Comparison of ENCODE assay signal across 3 cellular contexts in the genomic region with DNA sequence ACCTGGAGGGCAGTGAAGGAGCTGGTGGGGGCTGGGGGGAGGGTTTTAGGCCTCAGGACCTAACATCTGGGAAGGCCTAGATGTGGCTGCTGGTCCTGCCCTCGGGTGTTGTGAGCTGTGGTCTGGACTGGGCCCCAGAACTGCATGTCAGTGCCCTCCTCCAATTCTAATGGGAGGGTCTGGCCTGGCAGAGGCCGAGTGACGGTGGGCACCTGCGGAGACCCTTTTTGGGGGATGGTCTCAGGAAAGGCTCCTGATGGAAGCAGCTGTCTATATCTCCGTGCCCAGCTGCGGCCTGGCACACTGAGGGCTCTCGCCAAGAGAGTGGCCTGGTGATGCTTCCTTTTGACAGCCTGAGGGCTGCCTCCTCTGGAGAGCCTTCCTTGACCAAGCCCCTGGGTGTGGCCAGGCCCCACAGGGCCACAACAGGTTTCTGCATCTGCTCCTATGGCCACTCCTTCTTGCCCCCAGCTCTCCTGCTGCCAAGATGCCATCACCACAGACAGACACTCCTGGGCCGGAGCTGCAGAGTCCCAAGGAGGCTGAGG.
TF ChIP-seq lines count a peak whose summit lies in the region.

No MANE protein-coding gene starts in this region.

TF ChIP-seq in A549, 52 proteins besides CTCF, POLR2A, EP300 and RAD21:
- TF ChIP-seq, protein P1, sequence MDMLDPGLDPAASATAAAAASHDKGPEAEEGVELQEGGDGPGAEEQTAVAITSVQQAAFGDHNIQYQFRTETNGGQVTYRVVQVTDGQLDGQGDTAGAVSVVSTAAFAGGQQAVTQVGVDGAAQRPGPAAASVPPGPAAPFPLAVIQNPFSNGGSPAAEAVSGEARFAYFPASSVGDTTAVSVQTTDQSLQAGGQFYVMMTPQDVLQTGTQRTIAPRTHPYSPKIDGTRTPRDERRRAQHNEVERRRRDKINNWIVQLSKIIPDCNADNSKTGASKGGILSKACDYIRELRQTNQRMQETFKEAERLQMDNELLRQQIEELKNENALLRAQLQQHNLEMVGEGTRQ (IDR thresholded peaks at IDR 0.05) = no peak
- TF ChIP-seq, protein P2, sequence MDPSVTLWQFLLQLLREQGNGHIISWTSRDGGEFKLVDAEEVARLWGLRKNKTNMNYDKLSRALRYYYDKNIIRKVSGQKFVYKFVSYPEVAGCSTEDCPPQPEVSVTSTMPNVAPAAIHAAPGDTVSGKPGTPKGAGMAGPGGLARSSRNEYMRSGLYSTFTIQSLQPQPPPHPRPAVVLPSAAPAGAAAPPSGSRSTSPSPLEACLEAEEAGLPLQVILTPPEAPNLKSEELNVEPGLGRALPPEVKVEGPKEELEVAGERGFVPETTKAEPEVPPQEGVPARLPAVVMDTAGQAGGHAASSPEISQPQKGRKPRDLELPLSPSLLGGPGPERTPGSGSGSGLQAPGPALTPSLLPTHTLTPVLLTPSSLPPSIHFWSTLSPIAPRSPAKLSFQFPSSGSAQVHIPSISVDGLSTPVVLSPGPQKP (IDR thresholded peaks at IDR 0.05; ENCODE audit: low read depth, low read length) = no peak
- TF ChIP-seq JUN (IDR thresholded peaks at IDR 0.05) = no peak
- TF ChIP-seq HEYL (CRISPR knock-in tag; IDR thresholded peaks at IDR 0.05) = no peak
- TF ChIP-seq NFE2L2 (conservative IDR thresholded peaks at IDR 0.05; ENCODE audit: low read length) = no peak
- no peak for TF ChIP-seq EHF (CRISPR knock-in tag; IDR thresholded peaks at IDR 0.05)
- TF ChIP-seq, protein P3, sequence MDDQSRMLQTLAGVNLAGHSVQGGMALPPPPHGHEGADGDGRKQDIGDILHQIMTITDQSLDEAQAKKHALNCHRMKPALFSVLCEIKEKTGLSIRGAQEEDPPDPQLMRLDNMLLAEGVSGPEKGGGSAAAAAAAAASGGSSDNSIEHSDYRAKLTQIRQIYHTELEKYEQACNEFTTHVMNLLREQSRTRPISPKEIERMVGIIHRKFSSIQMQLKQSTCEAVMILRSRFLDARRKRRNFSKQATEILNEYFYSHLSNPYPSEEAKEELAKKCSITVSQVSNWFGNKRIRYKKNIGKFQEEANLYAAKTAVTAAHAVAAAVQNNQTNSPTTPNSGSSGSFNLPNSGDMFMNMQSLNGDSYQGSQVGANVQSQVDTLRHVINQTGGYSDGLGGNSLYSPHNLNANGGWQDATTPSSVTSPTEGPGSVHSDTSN (IDR thresholded peaks at IDR 0.05) = no peak
- TF ChIP-seq, protein P4, sequence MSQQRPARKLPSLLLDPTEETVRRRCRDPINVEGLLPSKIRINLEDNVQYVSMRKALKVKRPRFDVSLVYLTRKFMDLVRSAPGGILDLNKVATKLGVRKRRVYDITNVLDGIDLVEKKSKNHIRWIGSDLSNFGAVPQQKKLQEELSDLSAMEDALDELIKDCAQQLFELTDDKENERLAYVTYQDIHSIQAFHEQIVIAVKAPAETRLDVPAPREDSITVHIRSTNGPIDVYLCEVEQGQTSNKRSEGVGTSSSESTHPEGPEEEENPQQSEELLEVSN (IDR thresholded peaks at IDR 0.05; ENCODE audit: borderline replicate concordance, low read depth) = no peak
- TF ChIP-seq, protein P5, sequence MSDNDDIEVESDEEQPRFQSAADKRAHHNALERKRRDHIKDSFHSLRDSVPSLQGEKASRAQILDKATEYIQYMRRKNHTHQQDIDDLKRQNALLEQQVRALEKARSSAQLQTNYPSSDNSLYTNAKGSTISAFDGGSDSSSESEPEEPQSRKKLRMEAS (IDR thresholded peaks at IDR 0.05) = no peak
- TF ChIP-seq, protein P6, sequence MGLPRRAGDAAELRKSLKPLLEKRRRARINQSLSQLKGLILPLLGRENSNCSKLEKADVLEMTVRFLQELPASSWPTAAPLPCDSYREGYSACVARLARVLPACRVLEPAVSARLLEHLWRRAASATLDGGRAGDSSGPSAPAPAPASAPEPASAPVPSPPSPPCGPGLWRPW (IDR thresholded peaks at IDR 0.05) = no peak
- no peak for TF ChIP-seq NPAS2 (CRISPR knock-in tag; IDR thresholded peaks at IDR 0.05; ENCODE audit: borderline replicate concordance)
- no peak for TF ChIP-seq POLR2AphosphoS2 (conservative IDR thresholded peaks at IDR 0.05; ENCODE audit: low read length)

TF ChIP-seq in HEK293, 187 proteins besides CTCF, POLR2A, EP300 and RAD21:
- TF ChIP-seq ZNF157 (tag by site-specific recombination; IDR thresholded peaks at IDR 0.05) = no peak
- TF ChIP-seq ZNF626 (tag by site-specific recombination; IDR thresholded peaks at IDR 0.05) = no peak
- TF ChIP-seq KLF1 (tag by site-specific recombination; IDR thresholded peaks at IDR 0.05) = 0 out of 2 replicates have a peak, but pooled peaks have one; percentile 8
- TF ChIP-seq ZNF510 (tag by site-specific recombination; IDR thresholded peaks at IDR 0.05; ENCODE audit: insufficient replicate concordance) = no peak

TF ChIP-seq in K562, 482 proteins besides CTCF, POLR2A, EP300 and RAD21:
- TF ChIP-seq ZNF589 (CRISPR knock-in tag; IDR thresholded peaks at IDR 0.05; ENCODE audit: low read depth) (no peak), HNRNPLL (IDR thresholded peaks at IDR 0.05; ENCODE audit: low read depth, low read length, poor library complexity, severe bottlenecking) (no peak), BRD9 (IDR thresholded peaks at IDR 0.05; ENCODE audit: low read depth, partially characterized antibody) (no peak), NUFIP1 (IDR thresholded peaks at IDR 0.05; ENCODE audit: partially characterized antibody) (no peak), L3MBTL2 (IDR thresholded peaks at IDR 0.05) (0 out of 2 replicates have a peak, but pooled peaks have one; percentile 2), RNF2 (IDR thresholded peaks at IDR 0.05) (no peak), CXXC5 (CRISPR knock-in tag; IDR thresholded peaks at IDR 0.05) (no peak), GATA2 (CRISPR knock-in tag; IDR thresholded peaks at IDR 0.05) (no peak), SP2 (IDR thresholded peaks at IDR 0.05; ENCODE audit: extremely low read depth, low read depth, low read length, poor library complexity, severe bottlenecking) (no peak), RBM39 (optimal IDR thresholded peaks at IDR 0.05; ENCODE audit: low read depth, low read length) (no peak), ZSCAN32 (CRISPR knock-in tag; IDR thresholded peaks at IDR 0.05) (no peak), KAT2B (IDR thresholded peaks at IDR 0.05; ENCODE audit: low read depth, low read length) (no peak)
- TF ChIP-seq, protein P7, sequence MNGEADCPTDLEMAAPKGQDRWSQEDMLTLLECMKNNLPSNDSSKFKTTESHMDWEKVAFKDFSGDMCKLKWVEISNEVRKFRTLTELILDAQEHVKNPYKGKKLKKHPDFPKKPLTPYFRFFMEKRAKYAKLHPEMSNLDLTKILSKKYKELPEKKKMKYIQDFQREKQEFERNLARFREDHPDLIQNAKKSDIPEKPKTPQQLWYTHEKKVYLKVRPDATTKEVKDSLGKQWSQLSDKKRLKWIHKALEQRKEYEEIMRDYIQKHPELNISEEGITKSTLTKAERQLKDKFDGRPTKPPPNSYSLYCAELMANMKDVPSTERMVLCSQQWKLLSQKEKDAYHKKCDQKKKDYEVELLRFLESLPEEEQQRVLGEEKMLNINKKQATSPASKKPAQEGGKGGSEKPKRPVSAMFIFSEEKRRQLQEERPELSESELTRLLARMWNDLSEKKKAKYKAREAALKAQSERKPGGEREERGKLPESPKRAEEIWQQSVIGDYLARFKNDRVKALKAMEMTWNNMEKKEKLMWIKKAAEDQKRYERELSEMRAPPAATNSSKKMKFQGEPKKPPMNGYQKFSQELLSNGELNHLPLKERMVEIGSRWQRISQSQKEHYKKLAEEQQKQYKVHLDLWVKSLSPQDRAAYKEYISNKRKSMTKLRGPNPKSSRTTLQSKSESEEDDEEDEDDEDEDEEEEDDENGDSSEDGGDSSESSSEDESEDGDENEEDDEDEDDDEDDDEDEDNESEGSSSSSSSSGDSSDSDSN (IDR thresholded peaks at IDR 0.05; ENCODE audit: borderline replicate concordance in 1 of 2, low read depth in 2 of 2, low read length in 2 of 2) = no peak
- TF ChIP-seq, protein P8, sequence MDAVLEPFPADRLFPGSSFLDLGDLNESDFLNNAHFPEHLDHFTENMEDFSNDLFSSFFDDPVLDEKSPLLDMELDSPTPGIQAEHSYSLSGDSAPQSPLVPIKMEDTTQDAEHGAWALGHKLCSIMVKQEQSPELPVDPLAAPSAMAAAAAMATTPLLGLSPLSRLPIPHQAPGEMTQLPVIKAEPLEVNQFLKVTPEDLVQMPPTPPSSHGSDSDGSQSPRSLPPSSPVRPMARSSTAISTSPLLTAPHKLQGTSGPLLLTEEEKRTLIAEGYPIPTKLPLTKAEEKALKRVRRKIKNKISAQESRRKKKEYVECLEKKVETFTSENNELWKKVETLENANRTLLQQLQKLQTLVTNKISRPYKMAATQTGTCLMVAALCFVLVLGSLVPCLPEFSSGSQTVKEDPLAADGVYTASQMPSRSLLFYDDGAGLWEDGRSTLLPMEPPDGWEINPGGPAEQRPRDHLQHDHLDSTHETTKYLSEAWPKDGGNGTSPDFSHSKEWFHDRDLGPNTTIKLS (IDR thresholded peaks at IDR 0.05; ENCODE audit: borderline replicate concordance, low read depth) = no peak
- TF ChIP-seq, protein P9, sequence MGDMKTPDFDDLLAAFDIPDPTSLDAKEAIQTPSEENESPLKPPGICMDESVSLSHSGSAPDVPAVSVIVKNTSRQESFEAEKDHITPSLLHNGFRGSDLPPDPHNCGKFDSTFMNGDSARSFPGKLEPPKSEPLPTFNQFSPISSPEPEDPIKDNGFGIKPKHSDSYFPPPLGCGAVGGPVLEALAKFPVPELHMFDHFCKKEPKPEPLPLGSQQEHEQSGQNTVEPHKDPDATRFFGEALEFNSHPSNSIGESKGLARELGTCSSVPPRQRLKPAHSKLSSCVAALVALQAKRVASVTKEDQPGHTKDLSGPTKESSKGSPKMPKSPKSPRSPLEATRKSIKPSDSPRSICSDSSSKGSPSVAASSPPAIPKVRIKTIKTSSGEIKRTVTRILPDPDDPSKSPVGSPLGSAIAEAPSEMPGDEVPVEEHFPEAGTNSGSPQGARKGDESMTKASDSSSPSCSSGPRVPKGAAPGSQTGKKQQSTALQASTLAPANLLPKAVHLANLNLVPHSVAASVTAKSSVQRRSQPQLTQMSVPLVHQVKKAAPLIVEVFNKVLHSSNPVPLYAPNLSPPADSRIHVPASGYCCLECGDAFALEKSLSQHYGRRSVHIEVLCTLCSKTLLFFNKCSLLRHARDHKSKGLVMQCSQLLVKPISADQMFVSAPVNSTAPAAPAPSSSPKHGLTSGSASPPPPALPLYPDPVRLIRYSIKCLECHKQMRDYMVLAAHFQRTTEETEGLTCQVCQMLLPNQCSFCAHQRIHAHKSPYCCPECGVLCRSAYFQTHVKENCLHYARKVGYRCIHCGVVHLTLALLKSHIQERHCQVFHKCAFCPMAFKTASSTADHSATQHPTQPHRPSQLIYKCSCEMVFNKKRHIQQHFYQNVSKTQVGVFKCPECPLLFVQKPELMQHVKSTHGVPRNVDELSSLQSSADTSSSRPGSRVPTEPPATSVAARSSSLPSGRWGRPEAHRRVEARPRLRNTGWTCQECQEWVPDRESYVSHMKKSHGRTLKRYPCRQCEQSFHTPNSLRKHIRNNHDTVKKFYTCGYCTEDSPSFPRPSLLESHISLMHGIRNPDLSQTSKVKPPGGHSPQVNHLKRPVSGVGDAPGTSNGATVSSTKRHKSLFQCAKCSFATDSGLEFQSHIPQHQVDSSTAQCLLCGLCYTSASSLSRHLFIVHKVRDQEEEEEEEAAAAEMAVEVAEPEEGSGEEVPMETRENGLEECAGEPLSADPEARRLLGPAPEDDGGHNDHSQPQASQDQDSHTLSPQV (IDR thresholded peaks at IDR 0.05) = peak; percentile 2; the same call in 1 of the 2 replicates
- TF ChIP-seq, protein P10, sequence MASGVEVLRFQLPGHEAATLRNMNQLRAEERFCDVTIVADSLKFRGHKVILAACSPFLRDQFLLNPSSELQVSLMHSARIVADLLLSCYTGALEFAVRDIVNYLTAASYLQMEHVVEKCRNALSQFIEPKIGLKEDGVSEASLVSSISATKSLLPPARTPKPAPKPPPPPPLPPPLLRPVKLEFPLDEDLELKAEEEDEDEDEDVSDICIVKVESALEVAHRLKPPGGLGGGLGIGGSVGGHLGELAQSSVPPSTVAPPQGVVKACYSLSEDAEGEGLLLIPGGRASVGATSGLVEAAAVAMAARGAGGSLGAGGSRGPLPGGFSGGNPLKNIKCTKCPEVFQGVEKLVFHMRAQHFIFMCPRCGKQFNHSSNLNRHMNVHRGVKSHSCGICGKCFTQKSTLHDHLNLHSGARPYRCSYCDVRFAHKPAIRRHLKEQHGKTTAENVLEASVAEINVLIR (CRISPR knock-in tag; IDR thresholded peaks at IDR 0.05) = no peak
